1 cellular context compared by ENCODE assay signal in the genomic region with DNA sequence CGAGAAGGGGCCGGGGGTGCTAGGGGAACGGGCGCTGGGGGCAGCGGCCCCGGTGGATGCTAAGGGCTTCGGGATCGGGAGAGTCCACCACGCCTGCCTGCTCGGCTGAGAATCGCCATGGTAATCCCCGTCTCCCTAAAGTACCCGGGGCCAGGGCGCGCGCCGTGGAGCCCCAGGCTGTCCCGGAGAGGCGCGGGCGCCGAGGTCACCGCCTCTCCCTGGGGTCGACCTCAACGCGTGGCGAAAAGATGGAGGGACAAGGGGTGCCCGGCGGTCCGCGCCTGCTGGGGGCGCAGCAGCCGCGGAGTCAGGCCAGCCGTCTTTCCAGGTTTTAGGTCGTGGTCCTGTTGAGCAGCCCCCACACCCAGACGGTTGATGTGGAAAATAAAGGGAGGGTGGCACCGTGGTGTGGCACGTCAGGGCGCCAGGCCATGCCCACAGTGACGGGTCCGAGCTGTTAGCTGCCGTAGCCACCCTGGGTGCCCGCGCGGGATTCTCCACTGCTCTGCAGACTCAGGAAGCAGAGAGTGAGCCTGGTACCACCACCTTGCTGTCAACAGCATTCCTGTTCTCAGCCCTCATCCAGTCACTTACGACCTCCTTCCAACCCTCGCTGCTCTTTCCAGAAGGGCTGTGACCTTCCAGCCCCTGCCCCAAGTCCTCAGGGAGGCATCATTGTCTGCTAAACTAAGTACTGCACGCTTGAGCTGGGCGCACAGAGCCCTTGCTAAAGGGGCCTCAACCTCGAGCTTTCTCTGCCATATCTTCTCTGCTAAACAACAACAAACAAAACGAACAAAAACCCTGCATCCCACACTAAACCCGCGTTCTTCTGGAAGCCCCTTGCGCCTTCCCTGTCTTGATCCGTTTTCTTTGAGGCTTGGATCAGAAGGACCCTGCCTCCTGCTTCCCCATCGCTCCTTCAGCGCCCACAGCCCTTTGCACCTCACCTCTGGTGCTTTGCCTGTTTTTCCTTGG.
TF ChIP-seq lines count a peak whose summit lies in the region.

No MANE protein-coding gene starts in this region.

TF ChIP-seq in H1, 55 proteins besides CTCF, POLR2A, EP300 and RAD21 (continued from another document):
- TF ChIP-seq, protein P1, sequence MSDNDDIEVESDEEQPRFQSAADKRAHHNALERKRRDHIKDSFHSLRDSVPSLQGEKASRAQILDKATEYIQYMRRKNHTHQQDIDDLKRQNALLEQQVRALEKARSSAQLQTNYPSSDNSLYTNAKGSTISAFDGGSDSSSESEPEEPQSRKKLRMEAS (IDR thresholded peaks at IDR 0.05) = peak; percentile 43; the same call in 1 of the 2 replicates
- peak; percentile 44 for TF ChIP-seq EZH2 (IDR thresholded peaks at IDR 0.05; ENCODE audit: low read depth, low read length, severe bottlenecking)
- TF ChIP-seq RBBP5 (IDR thresholded peaks at IDR 0.05; ENCODE audit: borderline replicate concordance, low read depth, low read length) = peak; percentile 71; the same call in 1 of the 2 replicates
- TF ChIP-seq RNF2 (IDR thresholded peaks at IDR 0.05; ENCODE audit: borderline replicate concordance, low read depth, low read length, missing control alignments, poor library complexity, severe bottlenecking) = peak; percentile 23
- TF ChIP-seq, protein P2, sequence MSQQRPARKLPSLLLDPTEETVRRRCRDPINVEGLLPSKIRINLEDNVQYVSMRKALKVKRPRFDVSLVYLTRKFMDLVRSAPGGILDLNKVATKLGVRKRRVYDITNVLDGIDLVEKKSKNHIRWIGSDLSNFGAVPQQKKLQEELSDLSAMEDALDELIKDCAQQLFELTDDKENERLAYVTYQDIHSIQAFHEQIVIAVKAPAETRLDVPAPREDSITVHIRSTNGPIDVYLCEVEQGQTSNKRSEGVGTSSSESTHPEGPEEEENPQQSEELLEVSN (IDR thresholded peaks at IDR 0.05) = 0 out of 2 replicates have a peak, but pooled peaks have one; percentile 38
TF ChIP-seq in H1: peak in this region for 8.
